19 cellular contexts compared by ENCODE assay signal in genomic region chr1:147390185-147390542, GRCh38.
"Had no signal": no experiment of that assay in that cellular context is flagged by ENCODE, and none has a peak within 500 bp of the region (broad histone marks: within the 10 kb centered on the region; RNA-seq: fewer than 3 reads in every experiment).

No MANE protein-coding gene starts in this region.

- H3K27ac ChIP-seq: brain microvascular endothelial cell, gastroesophageal sphincter, heart right ventricle, prostate gland, skin epidermis, tibial artery had no signal

- H3K4me3 Mint-ChIP-seq: activated CD4-positive, alpha-beta T cell treated with anti-CD3 and anti-CD28 coated beads, Interleukin-2, amount 10 ng/mL, durations not matched to agents 24 days and 14 days; activated CD8-positive, alpha-beta T cell treated with anti-CD3 and anti-CD28 coated beads for 36 hours; activated naive CD4-positive, alpha-beta T cell treated with anti-CD3 and anti-CD28 coated beads for 36 hours; activated T-cell treated with anti-CD3 and anti-CD28 coated beads, Interleukin-2, amount 50 U/mL, for 24 hours; dendritic cell treated with granulocyte-macrophage colony-stimulating factor and Interleukin-4, amounts not matched to agents 40 ng/mL and 50 ng/mL, for 4 days; naive thymus-derived CD4-positive, alpha-beta T cell had no signal

- H3K4me3 ChIP-seq: gastroesophageal sphincter, heart right ventricle, prostate gland, skin epidermis, tibial artery had no signal

- DNase-seq: activated CD8-positive, alpha-beta T cell treated with anti-CD3 and anti-CD28 coated beads for 36 hours; aorta; effector CD8-positive, alpha-beta T cell; heart right ventricle; left ventricle myocardium superior; occipital lobe; stimulated activated naive CD8-positive, alpha-beta T cell treated with anti-CD3 and anti-CD28 coated beads, Interleukin-15, Interleukin-2, amounts not matched to agents 100 U/mL and 50 U/mL, for 24 hours; T-helper 9 cell; tibial artery had no signal

- ATAC-seq: gastroesophageal sphincter; stimulated activated naive CD8-positive, alpha-beta T cell treated with anti-CD3 and anti-CD28 coated beads, Interleukin-15, Interleukin-2, amounts not matched to agents 100 U/mL and 50 U/mL, for 24 hours had no signal

- H3K4me1 ChIP-seq: gastroesophageal sphincter, heart right ventricle, prostate gland, tibial artery had no signal

- H3K9me3 Mint-ChIP-seq: activated CD4-positive, alpha-beta T cell treated with anti-CD3 and anti-CD28 coated beads, Interleukin-2, amount 10 ng/mL, durations not matched to agents 24 days and 14 days; activated CD8-positive, alpha-beta T cell treated with anti-CD3 and anti-CD28 coated beads for 36 hours; activated naive CD4-positive, alpha-beta T cell treated with anti-CD3 and anti-CD28 coated beads for 36 hours; activated T-helper 2 cell treated with anti-CD3 and anti-CD28 coated beads, Interferon-gamma antibody, Interleukin-2, Interleukin-4, amounts not matched to agents 10 μg/mL and 5 μg/mL and 100 μg/mL, durations not matched to agents 14 hours and 24 hours and 36 hours; dendritic cell treated with granulocyte-macrophage colony-stimulating factor and Interleukin-4, amounts not matched to agents 40 ng/mL and 50 ng/mL, for 4 days had no signal

- H3K9me3 ChIP-seq: prostate gland, tibial artery had no signal

- H3K36me3 ChIP-seq: brain microvascular endothelial cell, gastroesophageal sphincter, heart right ventricle, prostate gland, tibial artery had no signal

- H3K4me1 Mint-ChIP-seq: activated CD4-positive, alpha-beta T cell treated with anti-CD3 and anti-CD28 coated beads, Interleukin-2, amount 10 ng/mL, durations not matched to agents 24 days and 14 days had no signal

- H3K27ac Mint-ChIP-seq: activated CD4-positive, alpha-beta T cell treated with anti-CD3 and anti-CD28 coated beads, Interleukin-2, amount 10 ng/mL, durations not matched to agents 24 days and 14 days; activated CD8-positive, alpha-beta T cell treated with anti-CD3 and anti-CD28 coated beads for 36 hours; activated naive CD4-positive, alpha-beta T cell treated with anti-CD3 and anti-CD28 coated beads for 36 hours; activated T-cell treated with anti-CD3 and anti-CD28 coated beads, Interleukin-2, amount 50 U/mL, for 24 hours; activated T-helper 2 cell treated with anti-CD3 and anti-CD28 coated beads, Interferon-gamma antibody, Interleukin-2, Interleukin-4, amounts not matched to agents 10 μg/mL and 5 μg/mL and 100 μg/mL, durations not matched to agents 14 hours and 24 hours and 36 hours; dendritic cell treated with granulocyte-macrophage colony-stimulating factor and Interleukin-4, amounts not matched to agents 40 ng/mL and 50 ng/mL, for 4 days had no signal

- H3K27me3 ChIP-seq: brain microvascular endothelial cell had no signal
